1 cellular context compared by ENCODE assay signal in the genomic region with DNA sequence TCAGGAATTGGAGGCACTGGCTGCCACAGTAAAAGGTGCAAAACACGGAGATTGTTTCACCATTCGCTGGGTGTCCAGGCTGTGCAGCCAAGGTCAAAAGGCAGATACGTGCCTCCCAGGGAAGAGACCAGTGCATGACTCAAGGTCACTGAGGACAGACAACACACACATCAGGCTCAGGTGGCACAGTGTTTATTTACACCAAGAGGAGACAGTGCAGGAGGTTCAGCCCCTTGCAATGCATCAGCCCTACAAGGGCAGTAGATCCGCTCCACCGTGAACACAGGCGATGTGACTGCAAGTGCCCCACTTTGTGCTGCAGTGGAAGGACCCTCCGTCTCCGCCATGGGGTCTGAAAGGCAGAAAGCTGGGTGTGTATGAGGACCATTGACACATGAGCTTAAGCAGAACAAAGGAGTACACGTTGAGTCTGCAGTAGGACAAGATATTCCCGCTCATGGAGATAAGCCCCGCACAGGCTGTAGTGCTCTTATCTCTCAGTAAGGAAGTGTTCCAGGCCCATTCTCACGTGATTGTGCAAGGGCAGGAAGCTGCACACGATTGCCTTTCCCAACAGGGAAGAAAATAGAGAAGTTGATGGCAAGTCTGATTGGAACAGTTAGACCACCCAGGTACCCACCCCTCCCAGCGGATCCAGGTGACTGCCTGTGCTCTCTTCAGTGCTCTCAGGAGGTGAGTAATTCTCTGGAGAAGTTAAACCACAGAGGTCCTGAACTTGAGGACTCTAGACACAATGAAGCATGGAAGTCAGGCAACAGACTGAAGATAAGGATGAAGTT.
TF ChIP-seq lines count a peak whose summit lies in the region.

No MANE protein-coding gene starts in this region.

TF ChIP-seq in HepG2, 621 proteins besides CTCF, POLR2A, EP300 and RAD21 (continued from another document and continues in another):
- TF ChIP-seq, protein P1, sequence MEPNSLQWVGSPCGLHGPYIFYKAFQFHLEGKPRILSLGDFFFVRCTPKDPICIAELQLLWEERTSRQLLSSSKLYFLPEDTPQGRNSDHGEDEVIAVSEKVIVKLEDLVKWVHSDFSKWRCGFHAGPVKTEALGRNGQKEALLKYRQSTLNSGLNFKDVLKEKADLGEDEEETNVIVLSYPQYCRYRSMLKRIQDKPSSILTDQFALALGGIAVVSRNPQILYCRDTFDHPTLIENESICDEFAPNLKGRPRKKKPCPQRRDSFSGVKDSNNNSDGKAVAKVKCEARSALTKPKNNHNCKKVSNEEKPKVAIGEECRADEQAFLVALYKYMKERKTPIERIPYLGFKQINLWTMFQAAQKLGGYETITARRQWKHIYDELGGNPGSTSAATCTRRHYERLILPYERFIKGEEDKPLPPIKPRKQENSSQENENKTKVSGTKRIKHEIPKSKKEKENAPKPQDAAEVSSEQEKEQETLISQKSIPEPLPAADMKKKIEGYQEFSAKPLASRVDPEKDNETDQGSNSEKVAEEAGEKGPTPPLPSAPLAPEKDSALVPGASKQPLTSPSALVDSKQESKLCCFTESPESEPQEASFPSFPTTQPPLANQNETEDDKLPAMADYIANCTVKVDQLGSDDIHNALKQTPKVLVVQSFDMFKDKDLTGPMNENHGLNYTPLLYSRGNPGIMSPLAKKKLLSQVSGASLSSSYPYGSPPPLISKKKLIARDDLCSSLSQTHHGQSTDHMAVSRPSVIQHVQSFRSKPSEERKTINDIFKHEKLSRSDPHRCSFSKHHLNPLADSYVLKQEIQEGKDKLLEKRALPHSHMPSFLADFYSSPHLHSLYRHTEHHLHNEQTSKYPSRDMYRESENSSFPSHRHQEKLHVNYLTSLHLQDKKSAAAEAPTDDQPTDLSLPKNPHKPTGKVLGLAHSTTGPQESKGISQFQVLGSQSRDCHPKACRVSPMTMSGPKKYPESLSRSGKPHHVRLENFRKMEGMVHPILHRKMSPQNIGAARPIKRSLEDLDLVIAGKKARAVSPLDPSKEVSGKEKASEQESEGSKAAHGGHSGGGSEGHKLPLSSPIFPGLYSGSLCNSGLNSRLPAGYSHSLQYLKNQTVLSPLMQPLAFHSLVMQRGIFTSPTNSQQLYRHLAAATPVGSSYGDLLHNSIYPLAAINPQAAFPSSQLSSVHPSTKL (CRISPR knock-in tag; IDR thresholded peaks at IDR 0.05): peak; percentile 97
- TF ChIP-seq HNRNPLL (IDR thresholded peaks at IDR 0.05; ENCODE audit: low read depth, low read length, poor library complexity, severe bottlenecking) (no peak), ZNF550 (CRISPR knock-in tag; IDR thresholded peaks at IDR 0.05; ENCODE audit: borderline replicate concordance) (0 out of 2 replicates have a peak, but pooled peaks have one; percentile 33), ZNF552 (CRISPR knock-in tag; IDR thresholded peaks at IDR 0.05; ENCODE audit: borderline replicate concordance) (no peak), PAWR (CRISPR knock-in tag; IDR thresholded peaks at IDR 0.05; ENCODE audit: borderline replicate concordance) (no peak), NPAS2 (CRISPR knock-in tag; IDR thresholded peaks at IDR 0.05; ENCODE audit: borderline replicate concordance) (no peak), ZNF772 (CRISPR knock-in tag; IDR thresholded peaks at IDR 0.05) (peak; percentile 85), ZNF768 (CRISPR knock-in tag; IDR thresholded peaks at IDR 0.05) (no peak), TMF1 (CRISPR knock-in tag; IDR thresholded peaks at IDR 0.05; ENCODE audit: low read depth) (no peak), CBX5 (CRISPR knock-in tag; IDR thresholded peaks at IDR 0.05; ENCODE audit: borderline replicate concordance) (peak; percentile 69; the same call in 1 of the 2 replicates), MIER2 (CRISPR knock-in tag; IDR thresholded peaks at IDR 0.05) (0 out of 2 replicates have a peak, but pooled peaks have one; percentile 28), SNAI1 (CRISPR knock-in tag; IDR thresholded peaks at IDR 0.05; ENCODE audit: borderline replicate concordance) (no peak), NKX3-1 (CRISPR knock-in tag; IDR thresholded peaks at IDR 0.05) (no peak), RBAK (CRISPR knock-in tag; IDR thresholded peaks at IDR 0.05) (no peak), CAMTA2 (CRISPR knock-in tag; IDR thresholded peaks at IDR 0.05; ENCODE audit: borderline replicate concordance) (no peak), FOXJ3 (CRISPR knock-in tag; IDR thresholded peaks at IDR 0.05; ENCODE audit: borderline replicate concordance) (peak; percentile 86; the same call in 1 of the 2 replicates), ETV6 (CRISPR knock-in tag; conservative IDR thresholded peaks at IDR 0.05) (no peak), NFKB2 (CRISPR knock-in tag; IDR thresholded peaks at IDR 0.05; ENCODE audit: borderline replicate concordance) (peak; percentile 47; the same call in 1 of the 2 replicates), ZNF777 (CRISPR knock-in tag; IDR thresholded peaks at IDR 0.05) (no peak), MAF1 (CRISPR knock-in tag; IDR thresholded peaks at IDR 0.05; ENCODE audit: borderline replicate concordance) (no peak)
- TF ChIP-seq, protein P2, sequence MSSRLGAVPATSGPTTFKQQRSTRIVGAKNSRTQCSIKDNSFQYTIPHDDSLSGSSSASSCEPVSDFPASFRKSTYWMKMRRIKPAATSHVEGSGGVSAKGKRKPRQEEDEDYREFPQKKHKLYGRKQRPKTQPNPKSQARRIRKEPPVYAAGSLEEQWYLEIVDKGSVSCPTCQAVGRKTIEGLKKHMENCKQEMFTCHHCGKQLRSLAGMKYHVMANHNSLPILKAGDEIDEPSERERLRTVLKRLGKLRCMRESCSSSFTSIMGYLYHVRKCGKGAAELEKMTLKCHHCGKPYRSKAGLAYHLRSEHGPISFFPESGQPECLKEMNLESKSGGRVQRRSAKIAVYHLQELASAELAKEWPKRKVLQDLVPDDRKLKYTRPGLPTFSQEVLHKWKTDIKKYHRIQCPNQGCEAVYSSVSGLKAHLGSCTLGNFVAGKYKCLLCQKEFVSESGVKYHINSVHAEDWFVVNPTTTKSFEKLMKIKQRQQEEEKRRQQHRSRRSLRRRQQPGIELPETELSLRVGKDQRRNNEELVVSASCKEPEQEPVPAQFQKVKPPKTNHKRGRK (CRISPR knock-in tag; IDR thresholded peaks at IDR 0.05): no peak; the same call in 1 of the 2 replicates
- TF ChIP-seq, protein P3, sequence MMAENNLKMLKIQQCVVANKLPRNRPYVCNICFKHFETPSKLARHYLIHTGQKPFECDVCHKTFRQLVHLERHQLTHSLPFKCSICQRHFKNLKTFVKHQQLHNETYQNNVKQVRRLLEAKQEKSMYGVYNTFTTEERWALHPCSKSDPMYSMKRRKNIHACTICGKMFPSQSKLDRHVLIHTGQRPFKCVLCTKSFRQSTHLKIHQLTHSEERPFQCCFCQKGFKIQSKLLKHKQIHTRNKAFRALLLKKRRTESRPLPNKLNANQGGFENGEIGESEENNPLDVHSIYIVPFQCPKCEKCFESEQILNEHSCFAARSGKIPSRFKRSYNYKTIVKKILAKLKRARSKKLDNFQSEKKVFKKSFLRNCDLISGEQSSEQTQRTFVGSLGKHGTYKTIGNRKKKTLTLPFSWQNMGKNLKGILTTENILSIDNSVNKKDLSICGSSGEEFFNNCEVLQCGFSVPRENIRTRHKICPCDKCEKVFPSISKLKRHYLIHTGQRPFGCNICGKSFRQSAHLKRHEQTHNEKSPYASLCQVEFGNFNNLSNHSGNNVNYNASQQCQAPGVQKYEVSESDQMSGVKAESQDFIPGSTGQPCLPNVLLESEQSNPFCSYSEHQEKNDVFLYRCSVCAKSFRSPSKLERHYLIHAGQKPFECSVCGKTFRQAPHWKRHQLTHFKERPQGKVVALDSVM (CRISPR knock-in tag; IDR thresholded peaks at IDR 0.05): no peak; the same call in 1 of the 2 replicates
- TF ChIP-seq, protein P4, sequence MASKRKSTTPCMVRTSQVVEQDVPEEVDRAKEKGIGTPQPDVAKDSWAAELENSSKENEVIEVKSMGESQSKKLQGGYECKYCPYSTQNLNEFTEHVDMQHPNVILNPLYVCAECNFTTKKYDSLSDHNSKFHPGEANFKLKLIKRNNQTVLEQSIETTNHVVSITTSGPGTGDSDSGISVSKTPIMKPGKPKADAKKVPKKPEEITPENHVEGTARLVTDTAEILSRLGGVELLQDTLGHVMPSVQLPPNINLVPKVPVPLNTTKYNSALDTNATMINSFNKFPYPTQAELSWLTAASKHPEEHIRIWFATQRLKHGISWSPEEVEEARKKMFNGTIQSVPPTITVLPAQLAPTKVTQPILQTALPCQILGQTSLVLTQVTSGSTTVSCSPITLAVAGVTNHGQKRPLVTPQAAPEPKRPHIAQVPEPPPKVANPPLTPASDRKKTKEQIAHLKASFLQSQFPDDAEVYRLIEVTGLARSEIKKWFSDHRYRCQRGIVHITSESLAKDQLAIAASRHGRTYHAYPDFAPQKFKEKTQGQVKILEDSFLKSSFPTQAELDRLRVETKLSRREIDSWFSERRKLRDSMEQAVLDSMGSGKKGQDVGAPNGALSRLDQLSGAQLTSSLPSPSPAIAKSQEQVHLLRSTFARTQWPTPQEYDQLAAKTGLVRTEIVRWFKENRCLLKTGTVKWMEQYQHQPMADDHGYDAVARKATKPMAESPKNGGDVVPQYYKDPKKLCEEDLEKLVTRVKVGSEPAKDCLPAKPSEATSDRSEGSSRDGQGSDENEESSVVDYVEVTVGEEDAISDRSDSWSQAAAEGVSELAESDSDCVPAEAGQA (IDR thresholded peaks at IDR 0.05; ENCODE audit: low read depth): no peak
- TF ChIP-seq, protein P4 (CRISPR knock-in tag; IDR thresholded peaks at IDR 0.05; ENCODE audit: borderline replicate concordance): no peak
- TF ChIP-seq, protein P5, sequence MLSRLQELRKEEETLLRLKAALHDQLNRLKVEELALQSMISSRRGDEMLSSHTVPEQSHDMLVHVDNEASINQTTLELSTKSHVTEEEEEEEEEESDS (CRISPR knock-in tag; IDR thresholded peaks at IDR 0.05; ENCODE audit: borderline replicate concordance): no peak
- TF ChIP-seq, protein P6, sequence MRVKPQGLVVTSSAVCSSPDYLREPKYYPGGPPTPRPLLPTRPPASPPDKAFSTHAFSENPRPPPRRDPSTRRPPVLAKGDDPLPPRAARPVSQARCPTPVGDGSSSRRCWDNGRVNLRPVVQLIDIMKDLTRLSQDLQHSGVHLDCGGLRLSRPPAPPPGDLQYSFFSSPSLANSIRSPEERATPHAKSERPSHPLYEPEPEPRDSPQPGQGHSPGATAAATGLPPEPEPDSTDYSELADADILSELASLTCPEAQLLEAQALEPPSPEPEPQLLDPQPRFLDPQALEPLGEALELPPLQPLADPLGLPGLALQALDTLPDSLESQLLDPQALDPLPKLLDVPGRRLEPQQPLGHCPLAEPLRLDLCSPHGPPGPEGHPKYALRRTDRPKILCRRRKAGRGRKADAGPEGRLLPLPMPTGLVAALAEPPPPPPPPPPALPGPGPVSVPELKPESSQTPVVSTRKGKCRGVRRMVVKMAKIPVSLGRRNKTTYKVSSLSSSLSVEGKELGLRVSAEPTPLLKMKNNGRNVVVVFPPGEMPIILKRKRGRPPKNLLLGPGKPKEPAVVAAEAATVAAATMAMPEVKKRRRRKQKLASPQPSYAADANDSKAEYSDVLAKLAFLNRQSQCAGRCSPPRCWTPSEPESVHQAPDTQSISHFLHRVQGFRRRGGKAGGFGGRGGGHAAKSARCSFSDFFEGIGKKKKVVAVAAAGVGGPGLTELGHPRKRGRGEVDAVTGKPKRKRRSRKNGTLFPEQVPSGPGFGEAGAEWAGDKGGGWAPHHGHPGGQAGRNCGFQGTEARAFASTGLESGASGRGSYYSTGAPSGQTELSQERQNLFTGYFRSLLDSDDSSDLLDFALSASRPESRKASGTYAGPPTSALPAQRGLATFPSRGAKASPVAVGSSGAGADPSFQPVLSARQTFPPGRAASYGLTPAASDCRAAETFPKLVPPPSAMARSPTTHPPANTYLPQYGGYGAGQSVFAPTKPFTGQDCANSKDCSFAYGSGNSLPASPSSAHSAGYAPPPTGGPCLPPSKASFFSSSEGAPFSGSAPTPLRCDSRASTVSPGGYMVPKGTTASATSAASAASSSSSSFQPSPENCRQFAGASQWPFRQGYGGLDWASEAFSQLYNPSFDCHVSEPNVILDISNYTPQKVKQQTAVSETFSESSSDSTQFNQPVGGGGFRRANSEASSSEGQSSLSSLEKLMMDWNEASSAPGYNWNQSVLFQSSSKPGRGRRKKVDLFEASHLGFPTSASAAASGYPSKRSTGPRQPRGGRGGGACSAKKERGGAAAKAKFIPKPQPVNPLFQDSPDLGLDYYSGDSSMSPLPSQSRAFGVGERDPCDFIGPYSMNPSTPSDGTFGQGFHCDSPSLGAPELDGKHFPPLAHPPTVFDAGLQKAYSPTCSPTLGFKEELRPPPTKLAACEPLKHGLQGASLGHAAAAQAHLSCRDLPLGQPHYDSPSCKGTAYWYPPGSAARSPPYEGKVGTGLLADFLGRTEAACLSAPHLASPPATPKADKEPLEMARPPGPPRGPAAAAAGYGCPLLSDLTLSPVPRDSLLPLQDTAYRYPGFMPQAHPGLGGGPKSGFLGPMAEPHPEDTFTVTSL (CRISPR knock-in tag; IDR thresholded peaks at IDR 0.05; ENCODE audit: borderline replicate concordance): peak; percentile 88
- TF ChIP-seq, protein P7, sequence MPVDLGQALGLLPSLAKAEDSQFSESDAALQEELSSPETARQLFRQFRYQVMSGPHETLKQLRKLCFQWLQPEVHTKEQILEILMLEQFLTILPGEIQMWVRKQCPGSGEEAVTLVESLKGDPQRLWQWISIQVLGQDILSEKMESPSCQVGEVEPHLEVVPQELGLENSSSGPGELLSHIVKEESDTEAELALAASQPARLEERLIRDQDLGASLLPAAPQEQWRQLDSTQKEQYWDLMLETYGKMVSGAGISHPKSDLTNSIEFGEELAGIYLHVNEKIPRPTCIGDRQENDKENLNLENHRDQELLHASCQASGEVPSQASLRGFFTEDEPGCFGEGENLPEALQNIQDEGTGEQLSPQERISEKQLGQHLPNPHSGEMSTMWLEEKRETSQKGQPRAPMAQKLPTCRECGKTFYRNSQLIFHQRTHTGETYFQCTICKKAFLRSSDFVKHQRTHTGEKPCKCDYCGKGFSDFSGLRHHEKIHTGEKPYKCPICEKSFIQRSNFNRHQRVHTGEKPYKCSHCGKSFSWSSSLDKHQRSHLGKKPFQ (CRISPR knock-in tag; IDR thresholded peaks at IDR 0.05; ENCODE audit: insufficient replicate concordance): no peak
